ENCODE assay signal across 15 cellular contexts in genomic region chr15:90875549-90875981, GRCh38.
"Had no signal": no experiment of that assay in that cellular context is flagged by ENCODE, and none has a peak within 500 bp of the region (broad histone marks: within the 10 kb centered on the region; RNA-seq: fewer than 3 reads in every experiment).

No MANE protein-coding gene starts in this region.

- DNase-seq: activated B cell treated with CpG ODN at 0.5 μM for 24 hours; activated CD8-positive, alpha-beta memory T cell treated with anti-CD3 and anti-CD28 coated beads, Interleukin-2, amount 50 U/mL, for 4 hours; activated effector memory CD4-positive, alpha-beta T cell treated with Interleukin-2 at 50 U/mL for 16 hours; foreskin melanocyte; left ventricle myocardium superior; SK-N-SH; stimulated activated CD4-positive, alpha-beta T cell treated with anti-CD3 and anti-CD28 coated beads, Interleukin-2, amount 100 ng/mL, for 48 hours; stomach; tibial artery; uterus had no signal

- H3K36me3 ChIP-seq: ovary, uterus had no signal

- H3K9me3 ChIP-seq: breast epithelium, ovary, SK-N-SH, stomach, tibial artery, uterus had no signal

- ATAC-seq: left ventricle myocardium superior had no signal

- H3K9me3 Mint-ChIP-seq: activated B cell treated with CpG ODN at 0.5 μM for 24 hours, neural crest cell had no signal

- H3K27ac Mint-ChIP-seq: activated B cell treated with CpG ODN at 0.5 μM for 24 hours had no signal

- H3K27me3 ChIP-seq: breast epithelium, ovary, stomach, tibial artery, uterus had no signal

- H3K9ac ChIP-seq: SK-N-SH had no signal

- H3K4me3 Mint-ChIP-seq: activated B cell treated with CpG ODN at 0.5 μM for 24 hours had no signal

- H3K27me3 Mint-ChIP-seq: activated B cell treated with CpG ODN at 0.5 μM for 24 hours had no signal

- H3K27ac ChIP-seq: breast epithelium, ovary, stomach, tibial artery, uterus had no signal

- H3K4me3 ChIP-seq: breast epithelium, ovary, stomach, tibial artery, uterus had no signal

- FAIRE-seq: keratinocyte, TTC549 had no signal
